ENCODE assay signal across 6 cellular contexts in genomic region chr12:76896274-76896673, GRCh38.
"Had no signal": no experiment of that assay in that cellular context is flagged by ENCODE, and none has a peak within 500 bp of the region (broad histone marks: within the 10 kb centered on the region; RNA-seq: fewer than 3 reads in every experiment).

No MANE protein-coding gene starts in this region.

- H3K9ac ChIP-seq: GM23248 had no signal

- ATAC-seq: K562 had no signal

- H3K27ac ChIP-seq: GM23248, HL-60 had no signal

- H3K4me3 ChIP-seq: GM23248, K562 had no signal

- H3K4me3 Mint-ChIP-seq: H9 had no signal

- H2AFZ ChIP-seq: GM23248 had no signal

- DNase-seq: GM23248, HCEC 1CT, IMR-90 had no signal
